Comparison of ENCODE assay signal across 23 cellular contexts in genomic region chr7:49497471-49497870, GRCh38.
DNase-seq lines count a peak whose midpoint lies in the region; ATAC-seq, FAIRE-seq and TF ChIP-seq lines count a peak whose summit lies in the region.
"Had no signal": no experiment of that assay in that cellular context is flagged by ENCODE, and none has a peak within 500 bp of the region (broad histone marks: within the 10 kb centered on the region; RNA-seq: fewer than 3 reads in every experiment).

No MANE protein-coding gene starts in this region.

- no peak overlapping the region for H3K9ac ChIP-seq in GM12878 (ENCODE audit: control insufficient read depth, insufficient read depth, low read length)

- H3K36me3 Mint-ChIP-seq in GM23338 (ENCODE audit: low read depth): no peaks in the 10 kb centered on the region; the same call in 2 of the 3 replicates
- no peaks in the 10 kb centered on the region for H3K36me3 Mint-ChIP-seq in Calu3 (ENCODE audit: insufficient read depth, unreplicated experiment)
- H3K36me3 Mint-ChIP-seq: CD8-positive, alpha-beta memory T cell; IgD-negative memory B cell; T-cell had no signal

- ATAC-seq in GM18867 (IDR thresholded peaks at IDR 0.05; ENCODE audit: unreplicated experiment) (peak; percentile 66), GM23338 (no peak), HG03432 (IDR thresholded peaks at IDR 0.05; ENCODE audit: unreplicated experiment) (peak; percentile 89), GM12878 (peak; percentile 67), HG03457 (IDR thresholded peaks at IDR 0.05; ENCODE audit: unreplicated experiment) (no peak)
- ATAC-seq: T-cell had no signal

- intact Hi-C loops in GM12878 (cut with micrococcal nuclease; ENCODE audit: unreplicated experiment) (no loop called here), lower leg skin (cut with DNase I; ENCODE audit: low total_unique reads) (no loop called here), Calu3 (cut with micrococcal nuclease; ENCODE audit: unreplicated experiment) (no loop called here)

- no peaks in the 10 kb centered on the region for H3K9me3 ChIP-seq in GM12878 (replicated peaks; ENCODE audit: control insufficient read depth, insufficient read depth, low read length)
- H3K9me3 ChIP-seq: HAP-1, Peyer's patch, SJCRH30 had no signal

- no peaks in the 10 kb centered on the region for H3K79me2 ChIP-seq in GM23338 (replicated peaks; ENCODE audit: insufficient read depth)
- H3K79me2 ChIP-seq in GM12878 (ENCODE audit: control insufficient read depth, insufficient read depth, low read length): no peaks in the 10 kb centered on the region

- H3K4me2 ChIP-seq in GM23338: no peak overlapping the region
- H3K4me2 ChIP-seq in GM12878 (ENCODE audit: control insufficient read depth, insufficient read depth): no peak overlapping the region

- peak overlapping the region; percentile 76; the same call in 1 of the 2 replicates for H2AFZ ChIP-seq in GM23338
- no peak overlapping the region for H2AFZ ChIP-seq in GM12878 (ENCODE audit: control insufficient read depth, low read depth, low read length)

- no peaks in the 10 kb centered on the region for H3K36me3 ChIP-seq in GM23338 (ENCODE audit: insufficient read depth)
- no peaks in the 10 kb centered on the region for H3K36me3 ChIP-seq in GM12878 (ENCODE audit: control insufficient read depth in 2 of 2, insufficient read depth in 2 of 2, low read length in 1 of 2)
- H3K36me3 ChIP-seq: HAP-1, Peyer's patch, SJCRH30 had no signal

- CTCF ChIA-PET in GM12878 (lab: Yijun Ruan, JAX) (interaction anchor here (1.2 to 1.6 kb wide), 2 partner anchors 9 to 293 kb away, joined by 3 to 4 read pairs; no protein-coding TSS in a partner anchor), Calu3 (lab: Charles Lee) (no interaction called here)

- FAIRE-seq in GM12878 (lab: Jason Lieb, UNC): no peak

- H3K27ac ChIP-seq in GM23338 (ENCODE audit: low read depth): no peak overlapping the region
- H3K27ac ChIP-seq in GM12878 (ENCODE audit: control insufficient read depth, insufficient read depth): no peak overlapping the region
- H3K27ac ChIP-seq: C4-2B, Peyer's patch, SJCRH30 had no signal

- BruUV-seq in GM12878 (replicated peaks; lab: Mats Ljungman, UMichigan): no TSS peak
- BruUV-seq in Calu3 (replicated peaks; lab: Mats Ljungman, UMichigan): no TSS peak

- RAD21 ChIA-PET in GM12878 (lab: Charles Lee; ENCODE audit: unreplicated experiment): interaction anchor here (1.3 kb wide), 1 partner anchor 293 kb away, joined by 3 read pairs; no protein-coding TSS in a partner anchor

- peaks cover 5% of the 10 kb centered on the region for H3K27me3 Mint-ChIP-seq in GM23338 (ENCODE audit: insufficient read depth, low read depth, poor library complexity)
- H3K27me3 Mint-ChIP-seq in Calu3 (ENCODE audit: unreplicated experiment): no peaks in the 10 kb centered on the region
- H3K27me3 Mint-ChIP-seq: CD8-positive, alpha-beta memory T cell; IgD-negative memory B cell; T-cell had no signal

- POLR2A ChIA-PET in GM12878 (lab: Charles Lee): no interaction called here

- TF ChIP-seq POLR2A in GM12878 (IDR thresholded peaks at IDR 0.05; ENCODE audit: low read depth, low read length): no peak
- no peak for TF ChIP-seq POLR2A in lower leg skin (IDR thresholded peaks at IDR 0.05)

- no peak overlapping the region for H3K4me3 Mint-ChIP-seq in GM23338
- no peak overlapping the region for H3K4me3 Mint-ChIP-seq in Calu3 (ENCODE audit: low read depth, unreplicated experiment)
- H3K4me3 Mint-ChIP-seq: CD8-positive, alpha-beta memory T cell; IgD-negative memory B cell; T-cell; T-helper 2 cell treated with Interferon-gamma antibody and Interleukin-4, amounts not matched to agents 5 μg/mL and 100 μg/mL, for 36 hours had no signal

- no peaks in the 10 kb centered on the region for H3K9me3 Mint-ChIP-seq in GM23338
- H3K9me3 Mint-ChIP-seq in Calu3 (ENCODE audit: low read depth, unreplicated experiment): peaks cover 5% of the 10 kb centered on the region
- H3K9me3 Mint-ChIP-seq: T-helper 2 cell treated with Interferon-gamma antibody and Interleukin-4, amounts not matched to agents 5 μg/mL and 100 μg/mL, for 36 hours had no signal

- TF ChIP-seq CTCF in GM23338 (conservative IDR thresholded peaks at IDR 0.05; ENCODE audit: low read depth in 2 of 2) (no peak), GM12878 (IDR thresholded peaks at IDR 0.05 in 2 of 3, conservative IDR thresholded peaks at IDR 0.05 in 1 of 3; ENCODE audit: control insufficient read depth in 2 of 3, extremely low read depth in 1 of 3, insufficient read depth in 1 of 3, low read depth in 3 of 3, low read length in 3 of 3) (no peak), lower leg skin (IDR thresholded peaks at IDR 0.05) (no peak), Calu3 (IDR thresholded peaks at IDR 0.05; ENCODE audit: unreplicated experiment) (no peak)

- 7% methylated on average over 6 of the region's 6 CpGs for WGBS in GM12878 (ENCODE audit: insufficient coverage, insufficient replicate concordance, low lambda C conversion rate, missing lambda C conversion rate)
- WGBS in lower leg skin, 2 donors: 80 to 84% methylated on average over 6 of the region's 6 CpGs

- H3K4me3 ChIP-seq in GM23338 (no peak overlapping the region), GM12878 (no peak overlapping the region), lower leg skin (ENCODE audit: low read depth, poor library complexity, severe bottlenecking) (no peak overlapping the region)
- H3K4me3 ChIP-seq: HAP-1, Peyer's patch, SJCRH30 had no signal

- no peak for TF ChIP-seq EP300 in GM12878 (IDR thresholded peaks at IDR 0.05; ENCODE audit: borderline replicate concordance in 1 of 2, control insufficient read depth in 1 of 2, low read depth in 2 of 2, low read length in 2 of 2)

- SMC1A ChIA-PET in GM12878 (lab: Charles Lee; ENCODE audit: uncharacterized antibody, unreplicated experiment): interaction anchor here (1.1 kb wide), 1 partner anchor 67 kb away, joined by 4 read pairs; no protein-coding TSS in a partner anchor

- no peak overlapping the region for H3K27ac Mint-ChIP-seq in GM23338
- no peak overlapping the region for H3K27ac Mint-ChIP-seq in Calu3 (ENCODE audit: unreplicated experiment)
- H3K27ac Mint-ChIP-seq: CD8-positive, alpha-beta memory T cell; IgD-negative memory B cell; T-cell; T-helper 2 cell treated with Interferon-gamma antibody and Interleukin-4, amounts not matched to agents 5 μg/mL and 100 μg/mL, for 36 hours had no signal

- H3K9me2 ChIP-seq in GM23338 (ENCODE audit: insufficient read depth): no peaks in the 10 kb centered on the region

- in situ Hi-C loops in GM12878 (cut with MboI): loop anchor here (25.0 kb wide), 1 partner anchor 290 kb away; no protein-coding TSS in a partner anchor

- H3K4me1 Mint-ChIP-seq in GM23338 (peaks cover 9% of the 10 kb centered on the region; the same call in 2 of the 3 replicates), Calu3 (ENCODE audit: low read depth, unreplicated experiment) (no peaks in the 10 kb centered on the region)
- H3K4me1 Mint-ChIP-seq: CD8-positive, alpha-beta memory T cell; T-cell had no signal

- H4K20me1 ChIP-seq in GM23338 (replicated peaks; ENCODE audit: insufficient read depth) (no peaks in the 10 kb centered on the region), GM12878 (ENCODE audit: control insufficient read depth, insufficient read depth) (no peaks in the 10 kb centered on the region; the same call in 1 of the 2 replicates)

- H3K4me1 ChIP-seq in GM23338 (ENCODE audit: insufficient read depth): no peaks in the 10 kb centered on the region; the same call in 1 of the 2 replicates
- H3K4me1 ChIP-seq in GM12878 (ENCODE audit: control insufficient read depth, insufficient read depth, low read length): no peaks in the 10 kb centered on the region
- H3K4me1 ChIP-seq: HAP-1, Peyer's patch, SJCRH30 had no signal

- DNase-seq in GM23338 (ENCODE audit: low spot score): no peak
- DNase-seq in GM12878 (ENCODE audit: low read depth, low spot score): no peak
- no peak for DNase-seq in lower leg skin (ENCODE audit: low spot score in 2 of 2)
- no peak for DNase-seq in NCI-H774 (lab: John Stamatoyannopoulos, UW)
- no peak for DNase-seq in Calu3
- DNase-seq: CD8-positive, alpha-beta memory T cell; EL; Karpas-422; NCI-H1417 treated with DMSO at 0.1 percent for 48 hours; NCI-H187; NCI-H2227 treated with DMSO at 0.1 percent for 48 hours; NCI-H510A; NK-92 treated with Interleukin-12 subunit alpha and Interleukin-12 subunit beta, amount 100 ng/mL, for 24 hours; Peyer's patch; SJCRH30; T-cell had no signal

- H3F3A ChIP-seq in GM23338 (replicated peaks; ENCODE audit: low read depth): no peaks in the 10 kb centered on the region

- no peak for TF ChIP-seq RAD21 in GM12878 (IDR thresholded peaks at IDR 0.05; ENCODE audit: insufficient read depth, low read depth, low read length)

- H3K27me3 ChIP-seq in GM23338 (ENCODE audit: insufficient read depth) (no peaks in the 10 kb centered on the region), GM12878 (replicated peaks in 1 of 2; ENCODE audit: control insufficient read depth in 2 of 2, insufficient read depth in 2 of 2, low read length in 1 of 2) (no peaks in the 10 kb centered on the region)
- H3K27me3 ChIP-seq: Peyer's patch had no signal

TF ChIP-seq in GM23338, 12 proteins besides CTCF, POLR2A, EP300 and RAD21 (continues in another document):
- no peak for TF ChIP-seq CREB1 (CRISPR knock-in tag; IDR thresholded peaks at IDR 0.05; ENCODE audit: low read depth)

TF ChIP-seq in GM12878, 131 proteins besides CTCF, POLR2A, EP300 and RAD21 (continues in another document):
- no peak for TF ChIP-seq MEF2A (IDR thresholded peaks at IDR 0.05; ENCODE audit: insufficient read depth, low read depth, low read length)
- TF ChIP-seq MAX (IDR thresholded peaks at IDR 0.05; ENCODE audit: low read depth, low read length): no peak
- TF ChIP-seq RCOR1 (conservative IDR thresholded peaks at IDR 0.05; ENCODE audit: low read depth, low read length): no peak
- no peak for TF ChIP-seq HDAC6 (IDR thresholded peaks at IDR 0.05; ENCODE audit: unreplicated experiment)
- TF ChIP-seq HCFC1 (IDR thresholded peaks at IDR 0.05; ENCODE audit: low read length): no peak

Comparison
In these comparisons a context has a peak if more than half of its experiments do, and no peak if none do; other contexts are left out.
1. ATAC-seq: peak in GM18867 (single experiment), HG03432 (single experiment) and GM12878 (single experiment); none in GM23338 (single experiment) and HG03457 (single experiment).